In genomic region chr5:142326480-142326938, GRCh38 we compare ENCODE assay signal across 11 cellular contexts. TPM values are rescaled to one million over a fixed set of nuclear protein-coding genes. Genes with fewer than 3 reads are reported as not detected.
A peak's percentile ranks its signal among the peaks of the same experiment; 100 is the strongest.
DNase-seq lines count a peak whose midpoint lies in the region; ATAC-seq and TF ChIP-seq lines count a peak whose summit lies in the region.
"Had no signal": no experiment of that assay in that cellular context is flagged by ENCODE, and none has a peak within 500 bp of the region (broad histone marks: within the 10 kb centered on the region; RNA-seq: fewer than 3 reads in every experiment).

No MANE protein-coding gene starts in this region.

- no peaks in the 10 kb centered on the region for H3K9me3 ChIP-seq in WERI-Rb-1 (ENCODE audit: severe bottlenecking)

- peak overlapping the region; percentile 77 for H3K27ac ChIP-seq in WERI-Rb-1

- H3K27me3 ChIP-seq in WERI-Rb-1 (ENCODE audit: insufficient read depth, low read depth, severe bottlenecking): peaks cover 8% of the 10 kb centered on the region

- peak overlapping the region; percentile 55 for H3K4me3 ChIP-seq in WERI-Rb-1 (ENCODE audit: low read depth, low read length)
- peak overlapping the region; percentile 95 for H3K4me3 ChIP-seq in fibroblast of pulmonary artery (replicated peaks; ENCODE audit: low read depth, low read length)

- H3K27ac Mint-ChIP-seq in Calu3 (ENCODE audit: unreplicated experiment): peak overlapping the region; percentile 92
- peak overlapping the region; percentile 95 for H3K27ac Mint-ChIP-seq in progenitor cell of endocrine pancreas
- H3K27ac Mint-ChIP-seq: stimulated activated memory B cell treated with anti-CD40 and anti-IgM and Interleukin-4, amounts not matched to agents 10 μg/mL and 1 μg/mL and 100 μg/mL, for 72 hours had no signal

- H3K36me3 Mint-ChIP-seq in Calu3 (ENCODE audit: insufficient read depth, unreplicated experiment) (peaks cover 51% of the 10 kb centered on the region), progenitor cell of endocrine pancreas (ENCODE audit: insufficient read depth) (no peaks in the 10 kb centered on the region)
- H3K36me3 Mint-ChIP-seq: stimulated activated memory B cell treated with anti-CD40 and anti-IgM and Interleukin-4, amounts not matched to agents 10 μg/mL and 1 μg/mL and 100 μg/mL, for 72 hours had no signal

- H3K4me3 Mint-ChIP-seq in Calu3 (ENCODE audit: low read depth, unreplicated experiment): peak overlapping the region; percentile 98
- H3K4me3 Mint-ChIP-seq in progenitor cell of endocrine pancreas (ENCODE audit: low read depth): peak overlapping the region; percentile 91

- intact Hi-C loops in Calu3 (cut with micrococcal nuclease; ENCODE audit: unreplicated experiment): loop anchor here (10.0 kb wide), 2 partner anchors 108 to 178 kb away; no protein-coding TSS in a partner anchor

- H3K27me3 Mint-ChIP-seq in Calu3 (ENCODE audit: unreplicated experiment) (no peaks in the 10 kb centered on the region), progenitor cell of endocrine pancreas (no peaks in the 10 kb centered on the region)

- no peak for DNase-seq in Calu3
- no peak for DNase-seq in WERI-Rb-1
- DNase-seq in fibroblast of pulmonary artery (ENCODE audit: low read depth): no peak
- no peak for DNase-seq in progenitor cell of endocrine pancreas (ENCODE audit: low spot score, unreplicated experiment)
- no peak for DNase-seq in activated CD4-positive, alpha-beta T cell treated with anti-CD3 and anti-CD28 coated beads, Interleukin-2, amount 50 U/mL, for 4 hours
- DNase-seq: GF-D8, NCI-H524 treated with DMSO at 0.1 percent for 48 hours had no signal

- no peak for TF ChIP-seq CTCF in Calu3 (IDR thresholded peaks at IDR 0.05; ENCODE audit: unreplicated experiment)
- TF ChIP-seq CTCF in WERI-Rb-1 (IDR thresholded peaks at IDR 0.05; ENCODE audit: low read depth, low read length): no peak
- TF ChIP-seq CTCF in fibroblast of pulmonary artery (IDR thresholded peaks at IDR 0.05; ENCODE audit: low read length, missing control alignments): no peak
- TF ChIP-seq CTCF in progenitor cell of endocrine pancreas (IDR thresholded peaks at IDR 0.05; ENCODE audit: unreplicated experiment): no peak

- no peak for ATAC-seq in GM21423 (IDR thresholded peaks at IDR 0.05; ENCODE audit: unreplicated experiment)
- no peak for ATAC-seq in GM19324 (IDR thresholded peaks at IDR 0.05; ENCODE audit: low FRiP score, unreplicated experiment)
- no peak for ATAC-seq in GM21381 (IDR thresholded peaks at IDR 0.05; ENCODE audit: unreplicated experiment)
- ATAC-seq: stimulated activated memory B cell treated with anti-CD40 and anti-IgM and Interleukin-4, amounts not matched to agents 10 μg/mL and 1 μg/mL and 100 μg/mL, for 72 hours had no signal

- H3K9me3 Mint-ChIP-seq in Calu3 (ENCODE audit: low read depth, unreplicated experiment) (no peaks in the 10 kb centered on the region), progenitor cell of endocrine pancreas (ENCODE audit: low read depth) (no peaks in the 10 kb centered on the region)
- H3K9me3 Mint-ChIP-seq: stimulated activated memory B cell treated with anti-CD40 and anti-IgM and Interleukin-4, amounts not matched to agents 10 μg/mL and 1 μg/mL and 100 μg/mL, for 72 hours had no signal

- peaks cover 30% of the 10 kb centered on the region for H3K4me1 Mint-ChIP-seq in Calu3 (ENCODE audit: low read depth, unreplicated experiment)
- H3K4me1 Mint-ChIP-seq in progenitor cell of endocrine pancreas (ENCODE audit: low read depth): peaks cover 36% of the 10 kb centered on the region

- TSS peak; percentile 48 for BruUV-seq in Calu3 (replicated peaks; lab: Mats Ljungman, UMichigan)

- CTCF ChIA-PET in Calu3 (lab: Charles Lee): interaction anchor here (0.6 to 3.2 kb wide), 3 partner anchors 45 to 222 kb away, joined by 3 to 16 read pairs (median 3); no protein-coding TSS in a partner anchor

- H3K36me3 ChIP-seq in WERI-Rb-1: no peaks in the 10 kb centered on the region

RNA-seq across cellular contexts. Expression of gene SPRY4, which starts 1.7 kb away (rescaled TPM):
- total RNA-seq in Calu3 (2022): 23.6 and 29.4 TPM in 2 replicates
- 14.8 and 19.4 TPM in 2 replicates for total RNA-seq in progenitor cell of endocrine pancreas
